ENCODE assay signal across 18 cellular contexts in genomic region chr6:85436408-85436807, GRCh38. TPM values are rescaled to one million over a fixed set of nuclear protein-coding genes. Genes with fewer than 3 reads are reported as not detected.
DNase-seq lines count a peak whose midpoint lies in the region; ATAC-seq and TF ChIP-seq lines count a peak whose summit lies in the region.
"Had no signal": no experiment of that assay in that cellular context is flagged by ENCODE, and none has a peak within 500 bp of the region (broad histone marks: within the 10 kb centered on the region; RNA-seq: fewer than 3 reads in every experiment).

No MANE protein-coding gene starts in this region.

- DNase-seq in Daoy (ENCODE audit: low read depth), result peak; percentile 56
- no peak for DNase-seq in SK-N-MC (ENCODE audit: low read depth, low spot score)
- peak; percentile 63 for DNase-seq in fibroblast of the conjunctiva (ENCODE audit: low read depth)
- DNase-seq in skeletal muscle cell (ENCODE audit: low read depth), result peak; percentile 66
- no peak for DNase-seq in stimulated activated effector memory CD8-positive, alpha-beta T cell treated with anti-CD3 and anti-CD28 coated beads, Interleukin-12 subunit alpha, Interleukin-12 subunit beta, amount 100 ng/mL, for 72 hours (ENCODE audit: low spot score in 2 of 2)
- DNase-seq in NCI-H82 (lab: John Stamatoyannopoulos, UW), result no peak
- no peak for DNase-seq in adrenal gland
- DNase-seq in COLO668 (lab: John Stamatoyannopoulos, UW; ENCODE audit: unreplicated experiment), result no peak
- DNase-seq: activated naive CD4-positive, alpha-beta T cell treated with anti-CD3 and anti-CD28 coated beads for 36 hours; BE2C; brain microvascular endothelial cell; DMS 273 treated with DMSO at 0.1 percent for 48 hours; KG1; NCI-H1417 treated with DMSO at 0.1 percent for 48 hours; NCI-H226; NK-92 treated with Interleukin-12 subunit alpha and Interleukin-12 subunit beta, amount 100 ng/mL, for 24 hours; SIG-M5 had no signal

- H3K4me1 Mint-ChIP-seq in stimulated activated effector memory CD8-positive, alpha-beta T cell treated with anti-CD3 and anti-CD28 coated beads, Interleukin-12 subunit alpha, Interleukin-12 subunit beta, amount 100 ng/mL, for 72 hours, result no peaks in the 10 kb centered on the region

- no peak overlapping the region for H3K4me3 Mint-ChIP-seq in stimulated activated effector memory CD8-positive, alpha-beta T cell treated with anti-CD3 and anti-CD28 coated beads, Interleukin-12 subunit alpha, Interleukin-12 subunit beta, amount 100 ng/mL, for 72 hours
- H3K4me3 Mint-ChIP-seq: activated naive CD4-positive, alpha-beta T cell treated with anti-CD3 and anti-CD28 coated beads for 36 hours; stimulated activated naive CD8-positive, alpha-beta T cell treated with anti-CD3 and anti-CD28 coated beads, Interleukin-15, Interleukin-2, amounts not matched to agents 100 ng/mL and 50 ng/mL, for 24 hours had no signal

- H3K27ac Mint-ChIP-seq in stimulated activated effector memory CD8-positive, alpha-beta T cell treated with anti-CD3 and anti-CD28 coated beads, Interleukin-12 subunit alpha, Interleukin-12 subunit beta, amount 100 ng/mL, for 72 hours, result no peak overlapping the region
- H3K27ac Mint-ChIP-seq: activated naive CD4-positive, alpha-beta T cell treated with anti-CD3 and anti-CD28 coated beads for 36 hours; stimulated activated naive CD8-positive, alpha-beta T cell treated with anti-CD3 and anti-CD28 coated beads, Interleukin-15, Interleukin-2, amounts not matched to agents 100 ng/mL and 50 ng/mL, for 24 hours had no signal

- intact Hi-C loops in adrenal gland (cut with DNase I), result no loop called here

- H3K4me3 ChIP-seq in SK-N-MC (0 out of 2 replicates have a peak overlapping the region, but pooled peaks have one; percentile 18), skeletal muscle cell (ENCODE audit: low read depth, low read length) (no peak overlapping the region), adrenal gland (no peak overlapping the region)

- H3K27me3 ChIP-seq in adrenal gland, result no peaks in the 10 kb centered on the region
- H3K27me3 ChIP-seq: BE2C, brain microvascular endothelial cell had no signal

- no peaks in the 10 kb centered on the region for H3K9me3 Mint-ChIP-seq in stimulated activated effector memory CD8-positive, alpha-beta T cell treated with anti-CD3 and anti-CD28 coated beads, Interleukin-12 subunit alpha, Interleukin-12 subunit beta, amount 100 ng/mL, for 72 hours

- H3K27ac ChIP-seq in SK-N-MC (peak overlapping the region; percentile 89), adrenal gland (no peak overlapping the region)

- H3K9me3 ChIP-seq in SK-N-MC (ENCODE audit: low read depth, low read length) (peaks cover 8% of the 10 kb centered on the region; the same call in 1 of the 2 replicates), adrenal gland (replicated peaks in 1 of 3) (no peaks in the 10 kb centered on the region)

- TF ChIP-seq POLR2A in adrenal gland (IDR thresholded peaks at IDR 0.05), result no peak

- peak overlapping the region; percentile 26 for H3K9ac ChIP-seq in SK-N-MC (ENCODE audit: insufficient read length)

- H3K36me3 ChIP-seq in SK-N-MC (ENCODE audit: insufficient read depth, low read length), result no peaks in the 10 kb centered on the region
- no peaks in the 10 kb centered on the region for H3K36me3 ChIP-seq in adrenal gland (replicated peaks in 1 of 2)
- H3K36me3 ChIP-seq: BE2C, brain microvascular endothelial cell had no signal

- no peak for TF ChIP-seq CTCF in adrenal gland (IDR thresholded peaks at IDR 0.05)

- ATAC-seq in stimulated activated effector memory CD8-positive, alpha-beta T cell treated with anti-CD3 and anti-CD28 coated beads, Interleukin-12 subunit alpha, Interleukin-12 subunit beta, amount 100 ng/mL, for 72 hours, result no peak

- no peaks in the 10 kb centered on the region for H3K36me3 Mint-ChIP-seq in stimulated activated effector memory CD8-positive, alpha-beta T cell treated with anti-CD3 and anti-CD28 coated beads, Interleukin-12 subunit alpha, Interleukin-12 subunit beta, amount 100 ng/mL, for 72 hours

- no peaks in the 10 kb centered on the region for H3K4me1 ChIP-seq in adrenal gland (replicated peaks in 1 of 2)
- H3K4me1 ChIP-seq: BE2C had no signal

- WGBS in adrenal gland, 4 donors, result 70 to 76% (median 75%) methylated on average over 1 of the region's 1 CpG

RNA-seq across cellular contexts. Expression of gene NT5E, which starts 13.5 kb away (rescaled TPM):
- total RNA-seq in Daoy (2014; rRNA removed; shearing (Covaris generic)), result 129 and 139 TPM in 2 replicates
- total RNA-seq in adrenal gland, result 10 to 100 TPM in 5 of 8 donors, 1 to 10 TPM in 3; 3.6 to 13.2 (median 10.9) TPM
- 10 to 100 TPM in 1 of 3 donors, 1 to 10 TPM in 2; 2.9 to 14.2 (median 3.2) TPM for polyA plus RNA-seq in adrenal gland

Comparison
In these comparisons a context has a peak if more than half of its experiments do, and no peak if none do; other contexts are left out.
1. DNase-seq: peak in Daoy (single experiment), fibroblast of the conjunctiva (single experiment) and skeletal muscle cell (single experiment); none in SK-N-MC (single experiment), stimulated activated effector memory CD8-positive, alpha-beta T cell treated with anti-CD3 and anti-CD28 coated beads, Interleukin-12 subunit alpha, Interleukin-12 subunit beta, amount 100 ng/mL, for 72 hours (0 of 2), NCI-H82 (single experiment), adrenal gland (0 of 7) and COLO668 (single experiment).